Comparison of ENCODE assay signal across 1 cellular context in the genomic region with DNA sequence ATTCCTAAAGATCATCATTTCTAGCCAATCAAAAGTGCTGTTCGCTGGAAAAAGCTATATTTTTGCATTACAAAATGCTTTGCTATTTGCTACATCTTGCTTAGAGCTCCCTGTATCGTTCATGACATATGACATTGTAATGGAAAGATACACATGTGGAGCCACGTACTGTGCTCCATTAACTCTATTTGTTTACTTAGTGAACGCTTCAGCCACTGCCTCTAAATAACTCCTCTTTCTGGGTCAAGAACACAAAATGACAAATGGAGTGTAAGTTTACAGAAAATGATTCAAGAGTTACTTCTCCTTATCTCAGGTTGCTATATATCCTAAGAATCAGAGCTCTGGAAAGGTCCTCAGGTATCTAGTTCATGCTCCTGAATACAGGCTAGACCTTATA.
TF ChIP-seq lines count a peak whose summit lies in the region.

No MANE protein-coding gene starts in this region.

TF ChIP-seq in GM23338, 12 proteins besides CTCF, POLR2A, EP300 and RAD21 (continued from another document):
- TF ChIP-seq ZNF462 (CRISPR knock-in tag; IDR thresholded peaks at IDR 0.05) = no peak
- no peak for TF ChIP-seq POLR2AphosphoS5 (IDR thresholded peaks at IDR 0.05; ENCODE audit: low read depth)
- TF ChIP-seq ZNF114 (CRISPR knock-in tag; IDR thresholded peaks at IDR 0.05) = no peak
- no peak for TF ChIP-seq JUNB (IDR thresholded peaks at IDR 0.05; ENCODE audit: unreplicated experiment)
TF ChIP-seq in GM23338: peak in this region for 0.
